In the genomic region with DNA sequence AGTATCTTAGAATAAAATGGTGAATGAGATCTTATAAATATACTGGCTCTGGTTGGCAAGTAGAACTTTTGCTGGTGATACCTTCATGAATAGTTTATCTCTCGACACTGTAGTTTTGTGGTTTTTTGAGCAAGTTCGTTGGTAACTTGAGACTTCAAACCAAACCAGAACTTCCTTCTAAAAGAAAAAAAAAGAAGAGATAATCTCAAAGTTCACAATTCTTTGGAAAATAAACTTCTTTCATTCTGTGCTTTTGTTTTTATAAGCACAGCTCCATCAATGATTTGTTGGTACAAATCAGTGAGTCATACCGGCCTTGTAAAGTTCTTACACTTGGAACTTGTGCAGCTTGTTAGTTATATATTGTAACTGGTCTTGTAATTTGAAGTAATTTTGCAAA, we compare ENCODE assay signal across 8 cellular contexts. TPM values are rescaled to one million over a fixed set of nuclear protein-coding genes. Genes with fewer than 3 reads are reported as not detected.
DNase-seq lines count a peak whose midpoint lies in the region; ATAC-seq, FAIRE-seq and TF ChIP-seq lines count a peak whose summit lies in the region.

No MANE protein-coding gene starts in this region.

- peaks cover 25% of the 10 kb centered on the region for H3K4me1 Mint-ChIP-seq in GM23338

- intact Hi-C loops in endothelial cell of umbilical vein (cut with micrococcal nuclease): loop anchor here (2.0 kb wide), 1 partner anchor 45 kb away; no protein-coding TSS in a partner anchor
- intact Hi-C loops in gastrocnemius medialis (cut with DNase I; ENCODE audit: low total_unique reads): no loop called here

- BruUV-seq in endothelial cell of umbilical vein (replicated peaks; lab: Mats Ljungman, UMichigan): no TSS peak

- peaks cover 25% of the 10 kb centered on the region for H3K4me1 ChIP-seq in GM23338 (ENCODE audit: insufficient read depth)
- H3K4me1 ChIP-seq in RWPE2 (ENCODE audit: insufficient read depth, poor library complexity, severe bottlenecking): peaks cover 16% of the 10 kb centered on the region
- H3K4me1 ChIP-seq in endothelial cell of umbilical vein (ENCODE audit: control insufficient read depth, extremely low read depth, insufficient read depth, low read length): peaks cover 28% of the 10 kb centered on the region
- H3K4me1 ChIP-seq in gastrocnemius medialis: peaks cover 58 to 62% of the 10 kb centered on the region in 2 donors

- dilution Hi-C loops in endothelial cell of umbilical vein (cut with MboI; ENCODE audit: extremely low pct_ligation_motif_present, low sequenced_read_pairs): no loop called here

- no peaks in the 10 kb centered on the region for H3K9me2 ChIP-seq in GM23338 (ENCODE audit: insufficient read depth)

- H3K4me3 ChIP-seq in GM23338 (peak overlapping the region; percentile 97; the same call in 1 of the 2 replicates), RWPE2 (ENCODE audit: severe bottlenecking) (no peak overlapping the region), endothelial cell of umbilical vein (replicated peaks in 1 of 3; ENCODE audit: insufficient read depth in 1 of 3, low read depth in 1 of 3, low read length in 3 of 3) (peak overlapping the region in 2 of 3 experiments; percentile 10 to 68), gastrocnemius medialis (peak overlapping the region in 3 of 4 donors; percentile 86 to 98 (median 88))

- no peak for DNase-seq in GM23338 (ENCODE audit: low spot score)
- no peak for DNase-seq in RWPE2 (ENCODE audit: low spot score)
- peak; percentile 66 for DNase-seq in endothelial cell of umbilical vein (ENCODE audit: low read depth, low spot score)
- no peak for DNase-seq in gastrocnemius medialis
- DNase-seq in ureter (ENCODE audit: low spot score): no peak
- DNase-seq in DMS153 (lab: John Stamatoyannopoulos, UW): no peak
- no peak for DNase-seq in GM19239 (ENCODE audit: insufficient read length, low spot score)

- peaks cover 4% of the 10 kb centered on the region for H3K27me3 Mint-ChIP-seq in GM23338 (ENCODE audit: insufficient read depth, low read depth, poor library complexity)

- H3K79me2 ChIP-seq in GM23338 (replicated peaks; ENCODE audit: insufficient read depth) (peaks cover 66% of the 10 kb centered on the region), endothelial cell of umbilical vein (ENCODE audit: control insufficient read depth, insufficient read depth, low read length) (peaks cover 68% of the 10 kb centered on the region)

- TF ChIP-seq CTCF in GM23338 (conservative IDR thresholded peaks at IDR 0.05; ENCODE audit: low read depth in 2 of 2) (no peak), RWPE2 (IDR thresholded peaks at IDR 0.05; ENCODE audit: poor library complexity, severe bottlenecking) (no peak), endothelial cell of umbilical vein (IDR thresholded peaks at IDR 0.05; ENCODE audit: extremely low read depth in 1 of 2, insufficient read depth in 1 of 2, low read depth in 1 of 2, low read length in 2 of 2) (no peak), gastrocnemius medialis (IDR thresholded peaks at IDR 0.05 in 4 of 5, conservative IDR thresholded peaks at IDR 0.05 in 1 of 5) (no peak)

- H3F3A ChIP-seq in GM23338 (replicated peaks; ENCODE audit: low read depth): 0 out of 2 replicates have a peak, but pooled peaks cover 5% of the 10 kb centered on the region

- in situ Hi-C loops in gastrocnemius medialis (cut with MboI; ENCODE audit: low sequenced_read_pairs in 4 of 4): loop anchor here in 1 of 4 donors (10.0 kb wide), 1 partner anchor 117 kb away; a partner anchor contains a TSS

- no peaks in the 10 kb centered on the region for H3K9me3 Mint-ChIP-seq in GM23338

- H3K27me3 ChIP-seq in GM23338 (ENCODE audit: insufficient read depth): no peaks in the 10 kb centered on the region
- no peaks in the 10 kb centered on the region for H3K27me3 ChIP-seq in RWPE2 (ENCODE audit: insufficient read depth, poor library complexity, severe bottlenecking)
- H3K27me3 ChIP-seq in endothelial cell of umbilical vein (ENCODE audit: control insufficient read depth in 2 of 2, insufficient read depth in 2 of 2, low read length in 2 of 2): no peaks in the 10 kb centered on the region
- no peaks in the 10 kb centered on the region for H3K27me3 ChIP-seq in gastrocnemius medialis

- no peaks in the 10 kb centered on the region for H3K9me3 ChIP-seq in RWPE2 (ENCODE audit: severe bottlenecking)
- H3K9me3 ChIP-seq in endothelial cell of umbilical vein (replicated peaks; ENCODE audit: control insufficient read depth, insufficient read depth, low read length): no peaks in the 10 kb centered on the region
- H3K9me3 ChIP-seq in gastrocnemius medialis: no peaks in the 10 kb centered on the region

- ATAC-seq in GM23338 (no peak), RWPE2 (ENCODE audit: low read depth) (no peak), gastrocnemius medialis (no peak), GM19463 (IDR thresholded peaks at IDR 0.05; ENCODE audit: unreplicated experiment) (no peak)

- H3K36me3 Mint-ChIP-seq in GM23338 (ENCODE audit: low read depth): no peaks in the 10 kb centered on the region; the same call in 2 of the 3 replicates

- H2AFZ ChIP-seq in GM23338 (no peak overlapping the region), endothelial cell of umbilical vein (ENCODE audit: low read depth, low read length) (no peak overlapping the region)

- H3K4me3 Mint-ChIP-seq in GM23338: peak overlapping the region; percentile 90

- TF ChIP-seq POLR2A in endothelial cell of umbilical vein (IDR thresholded peaks at IDR 0.05; ENCODE audit: low read depth, low read length): no peak
- TF ChIP-seq POLR2A in gastrocnemius medialis (IDR thresholded peaks at IDR 0.05): no peak

- POLR2A ChIA-PET in endothelial cell of umbilical vein (lab: Charles Lee): no interaction called here

- H3K4me2 ChIP-seq in GM23338 (peak overlapping the region; percentile 89), endothelial cell of umbilical vein (ENCODE audit: insufficient read depth, low read length) (peak overlapping the region; percentile 50)

- H3K27ac ChIP-seq in GM23338 (ENCODE audit: low read depth): no peak overlapping the region
- peak overlapping the region; percentile 46 for H3K27ac ChIP-seq in RWPE2 (ENCODE audit: poor library complexity, severe bottlenecking)
- peak overlapping the region; percentile 72 for H3K27ac ChIP-seq in endothelial cell of umbilical vein (ENCODE audit: insufficient read depth, low read depth, low read length)
- peak overlapping the region; percentile 92 to 98 (median 94) for H3K27ac ChIP-seq in gastrocnemius medialis

- peaks cover 16% of the 10 kb centered on the region for H4K20me1 ChIP-seq in GM23338 (replicated peaks; ENCODE audit: insufficient read depth)
- no peaks in the 10 kb centered on the region for H4K20me1 ChIP-seq in endothelial cell of umbilical vein (replicated peaks; ENCODE audit: control insufficient read depth, extremely low read depth, insufficient read depth, low read length)

- no peaks in the 10 kb centered on the region for H3K9me1 ChIP-seq in endothelial cell of umbilical vein (replicated peaks; ENCODE audit: control insufficient read depth, extremely low read depth, insufficient read depth, low read length)

- FAIRE-seq in endothelial cell of umbilical vein (lab: Jason Lieb, UNC): peak; percentile 42
- no peak for FAIRE-seq in GM19239 (lab: Jason Lieb, UNC)

- H3K36me3 ChIP-seq in GM23338 (ENCODE audit: insufficient read depth): no peaks in the 10 kb centered on the region
- H3K36me3 ChIP-seq in RWPE2 (ENCODE audit: low read depth): no peaks in the 10 kb centered on the region
- no peaks in the 10 kb centered on the region for H3K36me3 ChIP-seq in endothelial cell of umbilical vein (ENCODE audit: control insufficient read depth in 2 of 2, extremely low read depth in 1 of 2, insufficient read depth in 2 of 2, low read length in 2 of 2)
- no peaks in the 10 kb centered on the region for H3K36me3 ChIP-seq in gastrocnemius medialis

- H3K27ac Mint-ChIP-seq in GM23338: no peak overlapping the region

- H3K9ac ChIP-seq in endothelial cell of umbilical vein (replicated peaks; ENCODE audit: extremely low read depth, insufficient read depth, low read length): peak overlapping the region; percentile 89

- CTCF ChIA-PET in endothelial cell of umbilical vein (lab: Charles Lee): interaction anchor here (1.1 to 6.8 kb wide), 13 partner anchors 8 to 351 kb away, joined by 3 to 54 read pairs (median 5); a partner anchor contains a TSS

RNA-seq across cellular contexts. Expression of a gene that starts 2.3 kb away (rescaled TPM):
- 44.4 and 47.5 TPM in 2 replicates for total RNA-seq in GM23338 (2014; rRNA removed; shearing (Covaris generic))
- polyA plus RNA-seq in GM23338 (2016; fragmentation: Nextera tagmentation; extraction: Ambion mirVana) (13.6 and 14.3 TPM in 2 replicates), endothelial cell of umbilical vein (39.3 and 41.1 TPM in 2 replicates)
- total RNA-seq in endothelial cell of umbilical vein (50.2 and 56.1 TPM in 2 replicates), gastrocnemius medialis (10 to 100 TPM; 54.4 to 67.6 (median 60.0) TPM), ureter (73.2 TPM)
- polyA plus RNA-seq in endothelial cell of umbilical vein (2011; cell fraction: cytosol; rRNA removed): 22.1 and 25.3 TPM in 2 replicates
- polyA plus RNA-seq in endothelial cell of umbilical vein (2011; cell fraction: nucleus; rRNA removed): 41.4 and 46.4 TPM in 2 replicates
- 22.4 and 27.1 TPM in 2 replicates for polyA plus RNA-seq in endothelial cell of umbilical vein (2012)
- 145 TPM in 2 replicates for polyA minus RNA-seq in endothelial cell of umbilical vein
- polyA minus RNA-seq in endothelial cell of umbilical vein (2011; cell fraction: cytosol; rRNA and poly(A)+ RNA removed): 75.4 TPM
- 49.0 and 78.2 TPM in 2 replicates for polyA minus RNA-seq in endothelial cell of umbilical vein (2011; cell fraction: nucleus; rRNA and poly(A)+ RNA removed)

RNA-seq across cellular contexts. Expression of a gene that starts 26.3 kb away (rescaled TPM):
- 8.7 and 9.7 TPM in 2 replicates for total RNA-seq in GM23338 (2014; rRNA removed; shearing (Covaris generic))
- polyA plus RNA-seq in GM23338 (2016; fragmentation: Nextera tagmentation; extraction: Ambion mirVana): 6.3 and 6.9 TPM in 2 replicates
- total RNA-seq in endothelial cell of umbilical vein: 10.7 and 10.8 TPM in 2 replicates
- polyA plus RNA-seq in endothelial cell of umbilical vein: 5.6 and 6.1 TPM in 2 replicates
- polyA plus RNA-seq in endothelial cell of umbilical vein (2011; cell fraction: cytosol; rRNA removed): 5.2 and 6.4 TPM in 2 replicates
- polyA plus RNA-seq in endothelial cell of umbilical vein (2011; cell fraction: nucleus; rRNA removed): 2.7 and 2.8 TPM in 2 replicates
- polyA plus RNA-seq in endothelial cell of umbilical vein (2012): 5.6 and 9.1 TPM in 2 replicates
- 3.9 and 5.3 TPM in 2 replicates for polyA minus RNA-seq in endothelial cell of umbilical vein
- 9.9 TPM for polyA minus RNA-seq in endothelial cell of umbilical vein (2011; cell fraction: cytosol; rRNA and poly(A)+ RNA removed)
- polyA minus RNA-seq in endothelial cell of umbilical vein (2011; cell fraction: nucleus; rRNA and poly(A)+ RNA removed): 2.0 and 2.2 TPM in 2 replicates
- 1 to 10 TPM; 1.4 to 3.3 (median 1.7) TPM for total RNA-seq in gastrocnemius medialis
- 5.3 TPM for total RNA-seq in ureter

RNA-seq across cellular contexts. Expression of a gene that starts 26.9 kb away (rescaled TPM):
- 12.7 and 13.4 TPM in 2 replicates for total RNA-seq in GM23338 (2014; rRNA removed; shearing (Covaris generic))
- 4.4 and 7.5 TPM in 2 replicates for polyA plus RNA-seq in GM23338 (2016; fragmentation: Nextera tagmentation; extraction: Ambion mirVana)
- total RNA-seq in endothelial cell of umbilical vein: 29.4 and 33.0 TPM in 2 replicates
- 15.4 and 21.9 TPM in 2 replicates for polyA plus RNA-seq in endothelial cell of umbilical vein
- polyA plus RNA-seq in endothelial cell of umbilical vein (2011; cell fraction: cytosol; rRNA removed): 16.8 and 18.6 TPM in 2 replicates
- 74.4 and 112 TPM in 2 replicates for polyA plus RNA-seq in endothelial cell of umbilical vein (2011; cell fraction: nucleus; rRNA removed)
- polyA plus RNA-seq in endothelial cell of umbilical vein (2012): 19.7 and 24.7 TPM in 2 replicates
- 28.1 and 34.1 TPM in 2 replicates for polyA minus RNA-seq in endothelial cell of umbilical vein
- 10.9 TPM for polyA minus RNA-seq in endothelial cell of umbilical vein (2011; cell fraction: cytosol; rRNA and poly(A)+ RNA removed)
- 37.7 and 42.9 TPM in 2 replicates for polyA minus RNA-seq in endothelial cell of umbilical vein (2011; cell fraction: nucleus; rRNA and poly(A)+ RNA removed)
- total RNA-seq in gastrocnemius medialis: 10 to 100 TPM in 1 of 4 donors, 1 to 10 TPM in 3; 6.5 to 11.2 (median 8.4) TPM
- 31.6 TPM for total RNA-seq in ureter

RNA-seq across cellular contexts. Expression of a gene that starts 44.1 kb away (rescaled TPM):
- 0.78 TPM in 1 of 2 replicates, not detected in the other for total RNA-seq in GM23338 (2014; rRNA removed; shearing (Covaris generic))
- polyA plus RNA-seq in GM23338 (2016; fragmentation: Nextera tagmentation; extraction: Ambion mirVana): 0.40 TPM in 1 of 2 replicates, not detected in the other
- total RNA-seq in endothelial cell of umbilical vein: 0.29 and 1.3 TPM in 2 replicates
- 0.28 and 0.40 TPM in 2 replicates for polyA plus RNA-seq in endothelial cell of umbilical vein
- polyA plus RNA-seq in endothelial cell of umbilical vein (2011; cell fraction: cytosol; rRNA removed): 0.06 and 0.15 TPM in 2 replicates
- polyA plus RNA-seq in endothelial cell of umbilical vein (2011; cell fraction: nucleus; rRNA removed): 1.4 and 2.5 TPM in 2 replicates
- polyA plus RNA-seq in endothelial cell of umbilical vein (2012): 0.05 TPM in 1 of 2 replicates, not detected in the other
- polyA minus RNA-seq in endothelial cell of umbilical vein: 0.22 and 0.32 TPM in 2 replicates
- not detected for polyA minus RNA-seq in endothelial cell of umbilical vein (2011; cell fraction: cytosol; rRNA and poly(A)+ RNA removed)
- polyA minus RNA-seq in endothelial cell of umbilical vein (2011; cell fraction: nucleus; rRNA and poly(A)+ RNA removed): 0.67 and 1.1 TPM in 2 replicates
- total RNA-seq in gastrocnemius medialis: under 1 TPM in 1 of 4 donors, not detected in 3; 0.32 TPM
- total RNA-seq in ureter: 8.0 TPM

RNA-seq across cellular contexts. Expression of a gene that starts 47.8 kb away (rescaled TPM):
- total RNA-seq in GM23338 (2014; rRNA removed; shearing (Covaris generic)): 69.9 and 73.6 TPM in 2 replicates
- polyA plus RNA-seq in GM23338 (2016; fragmentation: Nextera tagmentation; extraction: Ambion mirVana) (42.8 and 44.7 TPM in 2 replicates), endothelial cell of umbilical vein (3.9 TPM in 2 replicates)
- total RNA-seq in endothelial cell of umbilical vein (1.7 and 3.4 TPM in 2 replicates), gastrocnemius medialis (10 to 100 TPM in 3 of 4 donors, 1 to 10 TPM in 1; 5.9 to 17.1 (median 14.0) TPM), ureter (43.5 TPM)
- polyA plus RNA-seq in endothelial cell of umbilical vein (2011; cell fraction: cytosol; rRNA removed): 2.1 TPM in 2 replicates
- polyA plus RNA-seq in endothelial cell of umbilical vein (2011; cell fraction: nucleus; rRNA removed): 1.5 and 1.7 TPM in 2 replicates
- 1.9 and 2.1 TPM in 2 replicates for polyA plus RNA-seq in endothelial cell of umbilical vein (2012)
- 1.00 and 2.9 TPM in 2 replicates for polyA minus RNA-seq in endothelial cell of umbilical vein
- not detected for polyA minus RNA-seq in endothelial cell of umbilical vein (2011; cell fraction: cytosol; rRNA and poly(A)+ RNA removed)
- polyA minus RNA-seq in endothelial cell of umbilical vein (2011; cell fraction: nucleus; rRNA and poly(A)+ RNA removed): 1.4 and 2.2 TPM in 2 replicates
